ENCODE assay signal across 21 cellular contexts in genomic region chr10:15120523-15120922, GRCh38. TPM values are rescaled to one million over a fixed set of nuclear protein-coding genes. Genes with fewer than 3 reads are reported as not detected.
A peak's percentile ranks its signal among the peaks of the same experiment; 100 is the strongest.
DNase-seq lines count a peak whose midpoint lies in the region; ATAC-seq and TF ChIP-seq lines count a peak whose summit lies in the region.
"Had no signal": no experiment of that assay in that cellular context is flagged by ENCODE, and none has a peak within 500 bp of the region (broad histone marks: within the 10 kb centered on the region; RNA-seq: fewer than 3 reads in every experiment).

No MANE protein-coding gene starts in this region.

- no peaks in the 10 kb centered on the region for H3K9me3 ChIP-seq in osteoblast (ENCODE audit: low read depth, low read length)
- H3K9me3 ChIP-seq in CD4-positive, alpha-beta memory T cell (ENCODE audit: control insufficient read depth in 1 of 2, low read length in 2 of 2), result no peaks in the 10 kb centered on the region
- H3K9me3 ChIP-seq: lower lobe of right lung, suprapubic skin had no signal

- peaks cover 17 to 45% of the 10 kb centered on the region in 2 donors for H3K36me3 Mint-ChIP-seq in CD4-positive, alpha-beta memory T cell
- peaks cover 29% of the 10 kb centered on the region for H3K36me3 Mint-ChIP-seq in activated T-helper 17 cell treated with anti-CD3 and anti-CD28 coated beads, Interleukin-2, amount 50 U/mL, for 72 hours (ENCODE audit: low read depth)

- H3K27ac Mint-ChIP-seq in CD4-positive, alpha-beta memory T cell, result no peak overlapping the region
- no peak overlapping the region for H3K27ac Mint-ChIP-seq in activated T-helper 17 cell treated with anti-CD3 and anti-CD28 coated beads, Interleukin-2, amount 50 U/mL, for 72 hours
- H3K27ac Mint-ChIP-seq: activated naive CD8-positive, alpha-beta T cell had no signal

- POLR2A ChIA-PET in RWPE1 (lab: Yijun Ruan, JAX; ENCODE audit: low non-redundant PET), result no interaction called here
- POLR2A ChIA-PET in CD4-positive, alpha-beta memory T cell (lab: Charles Lee; ENCODE audit: partially characterized antibody), result no interaction called here

- DNase-seq in EL (peak; percentile 73), RWPE1 (ENCODE audit: low spot score) (peak; percentile 78), fibroblast of gingiva (ENCODE audit: low read depth) (peak; percentile 50), osteoblast (ENCODE audit: insufficient read length, low spot score, missing footprints) (peak; percentile 58), NCI-H2227 treated with DMSO at 0.1 percent for 48 hours (lab: John Stamatoyannopoulos, UW) (no peak), germinal center (ENCODE audit: low spot score) (no peak)
- no peak for DNase-seq in CD4-positive, alpha-beta memory T cell
- DNase-seq: AML-193, COR-L47, erythroblast, islet precursor cell, lower lobe of right lung, NCI-H1436 treated with DMSO at 0.1 percent for 48 hours, NCI-H82 had no signal

- peaks cover 3% of the 10 kb centered on the region for H4K20me1 ChIP-seq in osteoblast (ENCODE audit: insufficient read depth, low read length)

- peaks cover 44% of the 10 kb centered on the region for H3K4me1 ChIP-seq in osteoblast (ENCODE audit: insufficient read depth, low read length)
- H3K4me1 ChIP-seq in CD4-positive, alpha-beta memory T cell (ENCODE audit: insufficient read depth, low read length), result no peaks in the 10 kb centered on the region
- H3K4me1 ChIP-seq: lower lobe of right lung, suprapubic skin had no signal

- peaks cover 6 to 29% (median 12%) of the 10 kb centered on the region in 4 donors for H3K4me1 Mint-ChIP-seq in CD4-positive, alpha-beta memory T cell
- H3K4me1 Mint-ChIP-seq in activated T-helper 17 cell treated with anti-CD3 and anti-CD28 coated beads, Interleukin-2, amount 50 U/mL, for 72 hours, result peaks cover 24% of the 10 kb centered on the region

- peaks cover 52% of the 10 kb centered on the region for H3K36me3 ChIP-seq in osteoblast (ENCODE audit: insufficient read depth, low read length)
- H3K36me3 ChIP-seq in CD4-positive, alpha-beta memory T cell (ENCODE audit: insufficient read depth, low read length), result peaks cover 27% of the 10 kb centered on the region

- CTCF ChIA-PET in RWPE1 (lab: Yijun Ruan, JAX), result interaction anchor here (1.2 kb wide), 1 partner anchor 14 kb away, joined by 3 read pairs; no protein-coding TSS in a partner anchor
- CTCF ChIA-PET in CD4-positive, alpha-beta memory T cell (lab: Charles Lee; ENCODE audit: partially characterized antibody), result no interaction called here

- no peak overlapping the region; the same call in 1 of the 2 replicates for H3K27ac ChIP-seq in RWPE1
- H3K27ac ChIP-seq in osteoblast (ENCODE audit: low read depth, low read length), result peak overlapping the region; percentile 85
- no peak overlapping the region for H3K27ac ChIP-seq in CD4-positive, alpha-beta memory T cell (ENCODE audit: low read depth, low read length)
- H3K27ac ChIP-seq: hepatocyte, lower lobe of right lung, suprapubic skin had no signal

- no peak overlapping the region for H3K4me3 Mint-ChIP-seq in CD4-positive, alpha-beta memory T cell
- H3K4me3 Mint-ChIP-seq in activated T-helper 17 cell treated with anti-CD3 and anti-CD28 coated beads, Interleukin-2, amount 50 U/mL, for 72 hours, result no peak overlapping the region
- H3K4me3 Mint-ChIP-seq: activated naive CD8-positive, alpha-beta T cell had no signal

- no peak for ATAC-seq in activated T-helper 17 cell treated with anti-CD3 and anti-CD28 coated beads, Interleukin-2, amount 50 U/mL, for 72 hours (replicated peaks)
- ATAC-seq: activated CD4-positive, CD25-positive, alpha-beta regulatory T cell treated with anti-CD3 and anti-CD28 coated beads, Interleukin-2, amount 50 U/mL, for 24 hours; GM12878; lower lobe of right lung had no signal

- H3K79me2 ChIP-seq in osteoblast (ENCODE audit: insufficient read depth, low read length), result peaks cover 43% of the 10 kb centered on the region
- H3K79me2 ChIP-seq: hepatocyte had no signal

- intact Hi-C loops in CD4-positive, alpha-beta memory T cell (cut with micrococcal nuclease), result no loop called here

- no peaks in the 10 kb centered on the region for H3K27me3 Mint-ChIP-seq in CD4-positive, alpha-beta memory T cell
- H3K27me3 Mint-ChIP-seq in activated T-helper 17 cell treated with anti-CD3 and anti-CD28 coated beads, Interleukin-2, amount 50 U/mL, for 72 hours, result no peaks in the 10 kb centered on the region
- H3K27me3 Mint-ChIP-seq: activated naive CD8-positive, alpha-beta T cell had no signal

- no peaks in the 10 kb centered on the region for H3K9me3 Mint-ChIP-seq in CD4-positive, alpha-beta memory T cell
- H3K9me3 Mint-ChIP-seq in activated T-helper 17 cell treated with anti-CD3 and anti-CD28 coated beads, Interleukin-2, amount 50 U/mL, for 72 hours, result no peaks in the 10 kb centered on the region

- no peak for TF ChIP-seq CTCF in RWPE1 (conservative IDR thresholded peaks at IDR 0.05; ENCODE audit: low read depth)
- no peak for TF ChIP-seq CTCF in osteoblast (IDR thresholded peaks at IDR 0.05; ENCODE audit: extremely low read depth, low read depth, low read length)

- no peak overlapping the region for H3K4me2 ChIP-seq in osteoblast (ENCODE audit: insufficient read depth, low read length)
- H3K4me2 ChIP-seq: hepatocyte had no signal

- no peak overlapping the region for H2AFZ ChIP-seq in osteoblast (ENCODE audit: low read length)
- H2AFZ ChIP-seq: hepatocyte had no signal

- H3K27me3 ChIP-seq in osteoblast (ENCODE audit: insufficient read depth, low read length), result no peaks in the 10 kb centered on the region
- no peaks in the 10 kb centered on the region for H3K27me3 ChIP-seq in CD4-positive, alpha-beta memory T cell (ENCODE audit: insufficient read depth, low read length)
- H3K27me3 ChIP-seq: hepatocyte, suprapubic skin had no signal

- no peak overlapping the region for H3K4me3 ChIP-seq in osteoblast (ENCODE audit: insufficient read depth, low read length)
- H3K4me3 ChIP-seq in CD4-positive, alpha-beta memory T cell (ENCODE audit: low read length in 2 of 2), result no peak overlapping the region
- H3K4me3 ChIP-seq: GM12878, hepatocyte, lower lobe of right lung, suprapubic skin had no signal

RNA-seq across cellular contexts. Expression of gene RPP38, which starts 23.4 kb away (rescaled TPM):
- 13.8 and 16.6 TPM in 2 replicates for total RNA-seq in osteoblast
- 10 to 100 TPM; 19.8 to 21.8 TPM for total RNA-seq in CD4-positive, alpha-beta memory T cell
- polyA plus RNA-seq in CD4-positive, alpha-beta memory T cell, result 10 to 100 TPM; 33.1 to 34.6 TPM
- total RNA-seq in activated T-helper 17 cell treated with anti-CD3 and anti-CD28 coated beads, Interleukin-2, amount 50 U/mL, for 72 hours, result 10 to 100 TPM in 1 of 2 donors, 1 to 10 TPM in 1; 9.3 to 18.3 TPM

RNA-seq across cellular contexts. Expression of gene ACBD7, which starts 31.9 kb away (rescaled TPM):
- total RNA-seq in osteoblast, result 0.72 and 0.88 TPM in 2 replicates
- total RNA-seq in CD4-positive, alpha-beta memory T cell, result not detected
- not detected for polyA plus RNA-seq in CD4-positive, alpha-beta memory T cell
- total RNA-seq in activated T-helper 17 cell treated with anti-CD3 and anti-CD28 coated beads, Interleukin-2, amount 50 U/mL, for 72 hours, result 1 to 10 TPM; 1.5 to 3.1 TPM
- total RNA-seq: cardiac septum, lower lobe of right lung, suprapubic skin had no signal

RNA-seq across cellular contexts. Expression of gene NMT2, which starts 48.0 kb away (rescaled TPM):
- 43.8 and 61.0 TPM in 2 replicates for total RNA-seq in osteoblast
- total RNA-seq in CD4-positive, alpha-beta memory T cell, result 100 to 1,000 TPM in 1 of 2 experiments, 10 to 100 TPM in 1; 98.6 to 101 TPM
- 10 to 100 TPM; 38.7 to 56.1 TPM for polyA plus RNA-seq in CD4-positive, alpha-beta memory T cell
- total RNA-seq in activated T-helper 17 cell treated with anti-CD3 and anti-CD28 coated beads, Interleukin-2, amount 50 U/mL, for 72 hours, result 10 to 100 TPM; 18.4 to 35.6 TPM

Comparison
In these comparisons a context has a peak if more than half of its experiments do, and no peak if none do; other contexts are left out.
1. DNase-seq: peak in EL (single experiment), RWPE1 (single experiment), fibroblast of gingiva (single experiment) and osteoblast (single experiment); none in NCI-H2227 treated with DMSO at 0.1 percent for 48 hours (single experiment), CD4-positive, alpha-beta memory T cell (0 of 5) and germinal center (single experiment).